Comparison of ENCODE assay signal across 1 cellular context in genomic region chr16:3356118-3356517, GRCh38.
TF ChIP-seq lines count a peak whose summit lies in the region.

No MANE protein-coding gene starts in this region.

TF ChIP-seq in K562, 482 proteins besides CTCF, POLR2A, EP300 and RAD21:
- TF ChIP-seq TGIF2 (CRISPR knock-in tag; IDR thresholded peaks at IDR 0.05) (no peak), YY1 (IDR thresholded peaks at IDR 0.05; ENCODE audit: borderline replicate concordance in 1 of 3, control insufficient read depth in 1 of 3, extremely low read depth in 1 of 3, insufficient read depth in 3 of 3, insufficient read length in 1 of 3, insufficient replicate concordance in 2 of 3, low read depth in 1 of 3, low read length in 2 of 3) (peak in 1 of 3 experiments; percentile 56), ETS2 (tag; IDR thresholded peaks at IDR 0.05; ENCODE audit: borderline replicate concordance, poor library complexity, severe bottlenecking) (no peak), FOXJ3 (CRISPR knock-in tag; IDR thresholded peaks at IDR 0.05) (no peak), KLF16 (IDR thresholded peaks at IDR 0.05) (no peak), NFIC (IDR thresholded peaks at IDR 0.05) (peak; percentile 24; the same call in 1 of the 2 replicates), ZKSCAN1 (IDR thresholded peaks at IDR 0.05; ENCODE audit: low read depth, low read length) (0 out of 2 replicates have a peak, but pooled peaks have one; percentile 6), ZNF239 (CRISPR knock-in tag; IDR thresholded peaks at IDR 0.05) (no peak)
TF ChIP-seq in K562: peak in this region for 3.
